1 cellular context compared by ENCODE assay signal in the genomic region with DNA sequence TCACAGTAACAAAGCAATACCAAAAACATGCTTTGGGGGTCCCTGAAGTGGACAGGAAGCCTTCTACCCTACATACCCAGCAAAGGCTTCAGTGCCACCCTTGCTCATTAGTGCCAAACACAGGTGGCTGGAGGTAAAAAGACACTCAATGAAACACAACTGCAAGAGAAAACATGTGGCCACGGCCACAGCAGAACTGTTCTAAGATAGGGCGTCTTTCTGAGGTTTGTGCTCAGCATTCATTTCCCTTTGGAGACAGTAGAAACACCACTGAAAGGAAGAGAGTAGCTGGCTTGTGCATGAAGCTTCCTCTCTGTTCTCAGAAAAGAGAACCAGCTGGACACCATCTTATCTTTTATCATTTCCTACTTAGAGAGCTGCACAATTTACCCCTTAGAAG.
TF ChIP-seq lines count a peak whose summit lies in the region.

No MANE protein-coding gene starts in this region.

TF ChIP-seq in SK-N-SH, 30 proteins besides CTCF, POLR2A, EP300 and RAD21:
- TF ChIP-seq MEF2A (IDR thresholded peaks at IDR 0.05; ENCODE audit: borderline replicate concordance, low read depth) (no peak), GABPA (IDR thresholded peaks at IDR 0.05; ENCODE audit: low read depth) (no peak), POLR2AphosphoS5 (IDR thresholded peaks at IDR 0.05; ENCODE audit: low read depth, low read length) (no peak), ELF1 (IDR thresholded peaks at IDR 0.05) (no peak), CHD2 (IDR thresholded peaks at IDR 0.05; ENCODE audit: low read length, partially characterized antibody) (no peak), GATA2 (CRISPR knock-in tag; IDR thresholded peaks at IDR 0.05) (no peak), JUND (IDR thresholded peaks at IDR 0.05) (no peak), RFX5 (IDR thresholded peaks at IDR 0.05; ENCODE audit: low read length) (no peak), EZH2phosphoT487 (IDR thresholded peaks at IDR 0.05; ENCODE audit: borderline replicate concordance, low read depth) (no peak), FOXM1 (IDR thresholded peaks at IDR 0.05; ENCODE audit: low read depth) (no peak), MXI1 (IDR thresholded peaks at IDR 0.05; ENCODE audit: low read depth, low read length) (no peak), TEAD4 (IDR thresholded peaks at IDR 0.05; ENCODE audit: borderline replicate concordance, insufficient read depth) (no peak)
- TF ChIP-seq, protein P1, sequence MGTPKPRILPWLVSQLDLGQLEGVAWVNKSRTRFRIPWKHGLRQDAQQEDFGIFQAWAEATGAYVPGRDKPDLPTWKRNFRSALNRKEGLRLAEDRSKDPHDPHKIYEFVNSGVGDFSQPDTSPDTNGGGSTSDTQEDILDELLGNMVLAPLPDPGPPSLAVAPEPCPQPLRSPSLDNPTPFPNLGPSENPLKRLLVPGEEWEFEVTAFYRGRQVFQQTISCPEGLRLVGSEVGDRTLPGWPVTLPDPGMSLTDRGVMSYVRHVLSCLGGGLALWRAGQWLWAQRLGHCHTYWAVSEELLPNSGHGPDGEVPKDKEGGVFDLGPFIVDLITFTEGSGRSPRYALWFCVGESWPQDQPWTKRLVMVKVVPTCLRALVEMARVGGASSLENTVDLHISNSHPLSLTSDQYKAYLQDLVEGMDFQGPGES (IDR thresholded peaks at IDR 0.05; ENCODE audit: low read depth, low read length), result no peak
- TF ChIP-seq, protein P2, sequence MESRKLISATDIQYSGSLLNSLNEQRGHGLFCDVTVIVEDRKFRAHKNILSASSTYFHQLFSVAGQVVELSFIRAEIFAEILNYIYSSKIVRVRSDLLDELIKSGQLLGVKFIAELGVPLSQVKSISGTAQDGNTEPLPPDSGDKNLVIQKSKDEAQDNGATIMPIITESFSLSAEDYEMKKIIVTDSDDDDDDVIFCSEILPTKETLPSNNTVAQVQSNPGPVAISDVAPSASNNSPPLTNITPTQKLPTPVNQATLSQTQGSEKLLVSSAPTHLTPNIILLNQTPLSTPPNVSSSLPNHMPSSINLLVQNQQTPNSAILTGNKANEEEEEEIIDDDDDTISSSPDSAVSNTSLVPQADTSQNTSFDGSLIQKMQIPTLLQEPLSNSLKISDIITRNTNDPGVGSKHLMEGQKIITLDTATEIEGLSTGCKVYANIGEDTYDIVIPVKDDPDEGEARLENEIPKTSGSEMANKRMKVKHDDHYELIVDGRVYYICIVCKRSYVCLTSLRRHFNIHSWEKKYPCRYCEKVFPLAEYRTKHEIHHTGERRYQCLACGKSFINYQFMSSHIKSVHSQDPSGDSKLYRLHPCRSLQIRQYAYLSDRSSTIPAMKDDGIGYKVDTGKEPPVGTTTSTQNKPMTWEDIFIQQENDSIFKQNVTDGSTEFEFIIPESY (IDR thresholded peaks at IDR 0.05; ENCODE audit: borderline replicate concordance, low read depth), result no peak
